Comparison of ENCODE assay signal across 1 cellular context in genomic region chr20:23656372-23656771, GRCh38.
TF ChIP-seq lines count a peak whose summit lies in the region.

No MANE protein-coding gene starts in this region.

TF ChIP-seq in K562, 482 proteins besides CTCF, POLR2A, EP300 and RAD21:
- TF ChIP-seq U2AF1 (optimal IDR thresholded peaks at IDR 0.05; ENCODE audit: low read depth, low read length) (no peak), MAFK (IDR thresholded peaks at IDR 0.05; ENCODE audit: low read length) (peak; percentile 82), ELF1 (tag; IDR thresholded peaks at IDR 0.05) (no peak), POLR3G (IDR thresholded peaks at IDR 0.05; ENCODE audit: extremely low read depth, insufficient read length, insufficient replicate concordance) (no peak), HCFC1 (IDR thresholded peaks at IDR 0.05; ENCODE audit: low read depth, low read length) (no peak), U2AF2 (optimal IDR thresholded peaks at IDR 0.05; ENCODE audit: low read depth, low read length) (no peak), POU5F1 (IDR thresholded peaks at IDR 0.05; ENCODE audit: borderline replicate concordance, low read depth, low read length, partially characterized antibody) (no peak), BCOR (IDR thresholded peaks at IDR 0.05) (no peak), TSC22D4 (tag; IDR thresholded peaks at IDR 0.05) (no peak), ZNF212 (CRISPR knock-in tag; IDR thresholded peaks at IDR 0.05) (no peak), NR4A1 (CRISPR knock-in tag; IDR thresholded peaks at IDR 0.05) (no peak), NR4A1 (tag; IDR thresholded peaks at IDR 0.05) (no peak), SMARCE1 (IDR thresholded peaks at IDR 0.05) (no peak), GTF3C2 (IDR thresholded peaks at IDR 0.05; ENCODE audit: borderline replicate concordance, extremely low read depth, insufficient read length) (no peak), THAP12 (CRISPR knock-in tag; IDR thresholded peaks at IDR 0.05) (no peak), ARID3B (CRISPR knock-in tag; IDR thresholded peaks at IDR 0.05; ENCODE audit: borderline replicate concordance) (no peak), DIDO1 (tag; IDR thresholded peaks at IDR 0.05; ENCODE audit: low read depth) (no peak), C11orf30 (IDR thresholded peaks at IDR 0.05; ENCODE audit: low read depth) (peak; percentile 84), ZNF316 (IDR thresholded peaks at IDR 0.05) (peak; percentile 86), CC2D1A (IDR thresholded peaks at IDR 0.05) (no peak), MAFG (tag; conservative IDR thresholded peaks at IDR 0.05) (peak; percentile 74), ZKSCAN3 (CRISPR knock-in tag; IDR thresholded peaks at IDR 0.05) (no peak), CEBPG (CRISPR knock-in tag; IDR thresholded peaks at IDR 0.05) (no peak), CEBPG (tag; conservative IDR thresholded peaks at IDR 0.05 in 1 of 2, IDR thresholded peaks at IDR 0.05 in 1 of 2) (no peak), BRD4 (IDR thresholded peaks at IDR 0.05) (no peak)
